In genomic region chr20:14207591-14207990, GRCh38 we compare ENCODE assay signal across 36 cellular contexts.
"Had no signal": no experiment of that assay in that cellular context is flagged by ENCODE, and none has a peak within 500 bp of the region (broad histone marks: within the 10 kb centered on the region; RNA-seq: fewer than 3 reads in every experiment).

No MANE protein-coding gene starts in this region.

- H3K27me3 ChIP-seq: adrenal gland, body of pancreas, brain microvascular endothelial cell, breast epithelium had no signal

- FAIRE-seq: astrocyte, TTC549 had no signal

- H3K36me3 ChIP-seq: adrenal gland, brain microvascular endothelial cell, breast epithelium, WERI-Rb-1 had no signal

- H3K4me1 ChIP-seq: adrenal gland, body of pancreas, breast epithelium had no signal

- H3K4me3 ChIP-seq: adrenal gland, body of pancreas, breast epithelium had no signal

- H3K27ac ChIP-seq: adrenal gland, body of pancreas, brain microvascular endothelial cell, breast epithelium, WERI-Rb-1 had no signal

- DNase-seq: activated CD4-positive, alpha-beta memory T cell treated with anti-CD3 and anti-CD28 coated beads, Interleukin-2, amount 10 ng/mL, durations not matched to agents 7 days and 5 days; activated CD4-positive, alpha-beta T cell treated with anti-CD3 and anti-CD28 coated beads for 1 hour; activated CD4-positive, alpha-beta T cell treated with anti-CD3 and anti-CD28 coated beads for 36 hours; activated CD4-positive, alpha-beta T cell treated with anti-CD3 and anti-CD28 coated beads for 48 hours; activated CD4-positive, alpha-beta T cell treated with anti-CD3 and anti-CD28 coated beads, Interleukin-2, amount 10 ng/mL, durations not matched to agents 7 days and 5 days; activated CD4-positive, alpha-beta T cell treated with anti-CD3 and anti-CD28 coated beads, Interleukin-2, amount 50 U/mL, for 48 hours; activated CD4-positive, CD25-positive, alpha-beta regulatory T cell; activated CD8-positive, alpha-beta memory T cell treated with anti-CD3 and anti-CD28 coated beads for 24 hours; activated CD8-positive, alpha-beta memory T cell treated with anti-CD3 and anti-CD28 coated beads, Interleukin-2, amount 10 ng/mL, durations not matched to agents 7 days and 5 days; activated CD8-positive, alpha-beta memory T cell treated with anti-CD3 and anti-CD28 coated beads, Interleukin-2, amount 50 U/mL, for 48 hours; activated CD8-positive, alpha-beta T cell treated with anti-CD3 and anti-CD28 coated beads, Interleukin-2, amount 10 ng/mL, durations not matched to agents 7 days and 5 days; activated effector memory CD4-positive, alpha-beta T cell treated with anti-CD3 and anti-CD28 coated beads, Interleukin-2, amount 50 U/mL, for 16 hours; activated gamma-delta T cell treated with Interleukin-2 at 50 U/mL for 16 hours; activated naive CD4-positive, alpha-beta T cell; activated naive CD4-positive, alpha-beta T cell treated with anti-CD3 and anti-CD28 coated beads for 36 hours; activated naive CD4-positive, alpha-beta T cell treated with anti-CD3 and anti-CD28 coated beads, Interleukin-2, amount 50 U/mL, for 16 hours; activated naive CD8-positive, alpha-beta T cell treated with anti-CD3 and anti-CD28 coated beads for 36 hours; activated T-cell treated with anti-CD3 and anti-CD28 coated beads, Interleukin-2, amount 50 U/mL, for 24 hours; activated T-cell treated with anti-CD3 and anti-CD28 coated beads, Interleukin-2, amount 50 U/mL, for 72 hours; adrenal gland; amniotic stem cell; aorta; body of pancreas; brain microvascular endothelial cell; central memory CD4-positive, alpha-beta T cell; T-helper 1 cell; T-helper 2 cell; T-helper 9 cell; WERI-Rb-1 had no signal

- ATAC-seq: activated CD4-positive, alpha-beta T cell treated with anti-CD3 and anti-CD28 coated beads for 36 hours; activated CD4-positive, CD25-positive, alpha-beta regulatory T cell treated with anti-CD3 and anti-CD28 coated beads, Interleukin-2, amount 50 U/mL, for 24 hours; activated CD8-positive, alpha-beta memory T cell treated with anti-CD3 and anti-CD28 coated beads, Interleukin-2, amount 10 ng/mL, durations not matched to agents 7 days and 5 days; activated CD8-positive, alpha-beta T cell treated with anti-CD3 and anti-CD28 coated beads, Interleukin-2, amount 10 ng/mL, durations not matched to agents 7 days and 5 days; activated naive CD4-positive, alpha-beta T cell treated with anti-CD3 and anti-CD28 coated beads, Interleukin-2, amount 50 U/mL, for 72 hours; activated T-cell treated with anti-CD3 and anti-CD28 coated beads, Interleukin-2, amount 50 U/mL, for 72 hours; activated T-helper 17 cell treated with anti-CD3 and anti-CD28 coated beads, Interleukin-2, amount 50 U/mL, for 72 hours; body of pancreas; WTC11 had no signal
